In the genomic region with DNA sequence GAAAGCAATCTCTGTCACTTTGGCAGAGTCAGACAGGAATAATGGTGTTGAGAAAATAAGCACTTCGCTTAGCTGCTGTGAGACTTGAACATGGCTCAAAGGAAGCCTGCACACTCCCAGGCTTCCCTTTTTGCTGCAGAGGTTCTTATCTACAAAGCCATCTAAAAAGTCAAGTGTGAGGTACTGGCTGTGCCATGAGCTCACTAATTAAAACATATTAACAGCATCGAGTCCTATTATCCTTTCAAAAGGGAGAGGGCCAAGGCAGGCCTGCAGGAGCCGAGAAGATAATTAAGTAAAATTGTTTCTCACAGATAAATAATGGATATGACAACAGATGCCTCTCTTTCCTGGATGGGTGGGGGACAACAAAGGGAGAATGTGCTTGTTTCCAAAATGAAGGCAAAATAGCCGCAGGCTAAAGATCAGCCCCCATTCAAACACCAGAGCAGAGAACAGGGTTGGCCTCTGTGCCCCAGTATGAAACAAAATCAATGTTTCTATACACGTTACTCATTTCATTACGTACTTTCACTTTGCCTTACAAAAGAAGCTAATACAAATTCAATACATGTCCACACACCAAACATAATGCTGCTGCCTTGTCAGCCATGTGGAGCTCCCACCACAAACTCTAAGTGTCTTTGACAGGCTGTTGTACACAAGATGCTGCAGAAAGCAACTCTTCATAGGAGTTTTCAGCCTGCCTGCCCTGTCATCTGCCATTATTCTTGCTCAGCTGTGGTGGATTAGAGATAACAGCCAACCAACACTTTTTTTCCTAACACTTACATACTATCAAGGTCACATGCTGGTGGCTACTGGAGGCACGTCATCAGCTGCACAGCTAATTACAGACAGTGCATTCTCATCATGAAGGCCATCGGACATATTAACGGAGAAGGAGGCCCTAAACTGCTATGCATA, we compare ENCODE assay signal across 11 cellular contexts. TPM values are rescaled to one million over a fixed set of nuclear protein-coding genes. Genes with fewer than 3 reads are reported as not detected.
DNase-seq lines count a peak whose midpoint lies in the region; ATAC-seq and TF ChIP-seq lines count a peak whose summit lies in the region.
"Had no signal": no experiment of that assay in that cellular context is flagged by ENCODE, and none has a peak within 500 bp of the region (broad histone marks: within the 10 kb centered on the region; RNA-seq: fewer than 3 reads in every experiment).

No MANE protein-coding gene starts in this region.

- peaks cover 2 to 4% of the 10 kb centered on the region in 2 donors for H3K27me3 Mint-ChIP-seq in CD4-positive, alpha-beta memory T cell
- peaks cover 13% of the 10 kb centered on the region for H3K27me3 Mint-ChIP-seq in T-helper 17 cell

- peak overlapping the region; percentile 31 for H3K4me2 ChIP-seq in GM23248 (ENCODE audit: unreplicated experiment)
- H3K4me2 ChIP-seq: BLaER1 had no signal

- no peak overlapping the region for H3K9ac ChIP-seq in GM23248
- H3K9ac ChIP-seq: BLaER1 had no signal

- H3K9me3 Mint-ChIP-seq in CD4-positive, alpha-beta memory T cell, result no peaks in the 10 kb centered on the region

- H3K9me2 ChIP-seq in GM23248 (ENCODE audit: insufficient read depth), result no peaks in the 10 kb centered on the region

- TF ChIP-seq POLR2A in lower leg skin (IDR thresholded peaks at IDR 0.05), result no peak

- CTCF ChIA-PET in CD4-positive, alpha-beta memory T cell (lab: Charles Lee; ENCODE audit: partially characterized antibody), result interaction anchor here (0.7 to 1.8 kb wide), 5 partner anchors 9 to 76 kb away, joined by 3 to 5 read pairs (median 3); no protein-coding TSS in a partner anchor

- POLR2A ChIA-PET in CD4-positive, alpha-beta memory T cell (lab: Charles Lee; ENCODE audit: partially characterized antibody), result no interaction called here

- ATAC-seq in T-helper 17 cell, result peak; percentile 35
- ATAC-seq in right cardiac atrium, result peak; percentile 70 to 84

- H3K4me3 ChIP-seq in CD4-positive, alpha-beta memory T cell (ENCODE audit: low read length in 2 of 2), result no peak overlapping the region
- H3K4me3 ChIP-seq in GM23248 (no peak overlapping the region), right cardiac atrium (ENCODE audit: low read length) (peak overlapping the region; percentile 27), lower leg skin (ENCODE audit: low read depth, poor library complexity, severe bottlenecking) (no peak overlapping the region)
- H3K4me3 ChIP-seq in effector memory CD4-positive, alpha-beta T cell (ENCODE audit: insufficient read depth, low read depth, low read length, poor library complexity, severe bottlenecking), result no peak overlapping the region
- H3K4me3 ChIP-seq: BLaER1 had no signal

- no peak for TF ChIP-seq CTCF in GM10266 (IDR thresholded peaks at IDR 0.05; ENCODE audit: control insufficient read depth, insufficient read depth, low read depth, missing control alignments)
- TF ChIP-seq CTCF in lower leg skin (IDR thresholded peaks at IDR 0.05), result no peak

- in situ Hi-C loops in GM23248 (cut with MboI), result no loop called here

- H3K9me3 ChIP-seq in CD4-positive, alpha-beta memory T cell (ENCODE audit: control insufficient read depth in 1 of 2, low read length in 2 of 2), result no peaks in the 10 kb centered on the region
- H3K9me3 ChIP-seq in GM23248 (ENCODE audit: low read depth) (no peaks in the 10 kb centered on the region), T-helper 17 cell (ENCODE audit: control insufficient read depth, low read length, poor library complexity, severe bottlenecking) (no peaks in the 10 kb centered on the region), right cardiac atrium (ENCODE audit: control insufficient read depth, low read length) (no peaks in the 10 kb centered on the region)
- H3K9me3 ChIP-seq in effector memory CD4-positive, alpha-beta T cell (ENCODE audit: control insufficient read depth, low read length), result no peaks in the 10 kb centered on the region
- H3K9me3 ChIP-seq: BLaER1, tibial nerve had no signal

- DNase-seq in CD4-positive, alpha-beta memory T cell, result no peak
- DNase-seq in GM23248 (no peak), T-helper 17 cell (no peak), right cardiac atrium (peak in 1 of 3 donors; percentile 39), HuH-7.5 (ENCODE audit: low spot score) (no peak), GM10266 (ENCODE audit: extremely low spot score) (no peak), lower leg skin (ENCODE audit: low spot score in 2 of 2) (no peak)
- no peak for DNase-seq in effector memory CD4-positive, alpha-beta T cell
- DNase-seq: stimulated activated CD4-positive, alpha-beta T cell treated with anti-CD3 and anti-CD28 coated beads, Interleukin-2, amount 100 ng/mL, for 24 hours had no signal

- no peaks in the 10 kb centered on the region for H4K20me1 ChIP-seq in GM23248 (ENCODE audit: insufficient read depth)
- H4K20me1 ChIP-seq: BLaER1 had no signal

- H3K27ac Mint-ChIP-seq in CD4-positive, alpha-beta memory T cell, result peak overlapping the region in 4 of 7 donors; percentile 11 to 56 (median 37)
- peak overlapping the region; percentile 32 for H3K27ac Mint-ChIP-seq in T-helper 17 cell

- WGBS in GM23248 (ENCODE audit: low coverage in 1 of 2, low lambda C conversion rate in 2 of 2, missing lambda C conversion rate in 2 of 2), 2 experiments, result 37 to 40% methylated on average over 9 of the region's 9 CpGs
- 33% methylated on average over 9 of the region's 9 CpGs for WGBS in right cardiac atrium
- 53 to 57% methylated on average over 9 of the region's 9 CpGs for WGBS in lower leg skin, 2 donors

- no peaks in the 10 kb centered on the region for H3K36me3 ChIP-seq in CD4-positive, alpha-beta memory T cell (ENCODE audit: insufficient read depth, low read length)
- no peaks in the 10 kb centered on the region for H3K36me3 ChIP-seq in GM23248 (ENCODE audit: low read depth)
- no peaks in the 10 kb centered on the region for H3K36me3 ChIP-seq in effector memory CD4-positive, alpha-beta T cell (ENCODE audit: control insufficient read depth, insufficient read depth, low read length)
- H3K36me3 ChIP-seq: BLaER1, tibial nerve had no signal

- no peaks in the 10 kb centered on the region for H3K36me3 Mint-ChIP-seq in CD4-positive, alpha-beta memory T cell
- H3K36me3 Mint-ChIP-seq in T-helper 17 cell (ENCODE audit: low read depth), result no peaks in the 10 kb centered on the region

- peaks cover 8% of the 10 kb centered on the region for H3K4me1 ChIP-seq in CD4-positive, alpha-beta memory T cell (ENCODE audit: insufficient read depth, low read length)
- H3K4me1 ChIP-seq in GM23248 (ENCODE audit: insufficient read depth), result peaks cover 21% of the 10 kb centered on the region
- H3K4me1 ChIP-seq in right cardiac atrium (ENCODE audit: control insufficient read depth, insufficient read depth, low read length), result peaks cover 16% of the 10 kb centered on the region
- H3K4me1 ChIP-seq in effector memory CD4-positive, alpha-beta T cell (ENCODE audit: control insufficient read depth, insufficient read depth, low read length, poor library complexity, severe bottlenecking), result no peaks in the 10 kb centered on the region
- H3K4me1 ChIP-seq: BLaER1 had no signal

- H2AFZ ChIP-seq in GM23248, result peak overlapping the region; percentile 48

- H3K27me3 ChIP-seq in CD4-positive, alpha-beta memory T cell (ENCODE audit: insufficient read depth, low read length), result no peaks in the 10 kb centered on the region
- no peaks in the 10 kb centered on the region for H3K27me3 ChIP-seq in GM23248 (replicated peaks; ENCODE audit: insufficient read depth)
- no peaks in the 10 kb centered on the region for H3K27me3 ChIP-seq in right cardiac atrium (ENCODE audit: control insufficient read depth, insufficient read depth)
- no peaks in the 10 kb centered on the region for H3K27me3 ChIP-seq in effector memory CD4-positive, alpha-beta T cell (replicated peaks; ENCODE audit: control insufficient read depth, insufficient read depth, low read length, poor library complexity, severe bottlenecking)
- H3K27me3 ChIP-seq: BLaER1, tibial nerve had no signal

- peak overlapping the region in 5 of 8 donors; percentile 5 to 70 (median 51) for H3K4me3 Mint-ChIP-seq in CD4-positive, alpha-beta memory T cell
- H3K4me3 Mint-ChIP-seq in T-helper 17 cell, result peak overlapping the region; percentile 62

- peaks cover 0 to 23% (median 4%) of the 10 kb centered on the region in 4 donors for H3K4me1 Mint-ChIP-seq in CD4-positive, alpha-beta memory T cell
- peaks cover 11% of the 10 kb centered on the region for H3K4me1 Mint-ChIP-seq in T-helper 17 cell

- H3K27ac ChIP-seq in CD4-positive, alpha-beta memory T cell (ENCODE audit: low read depth, low read length), result no peak overlapping the region
- no peak overlapping the region for H3K27ac ChIP-seq in GM23248
- peak overlapping the region; percentile 78 for H3K27ac ChIP-seq in right cardiac atrium (ENCODE audit: low read length)
- no peak overlapping the region for H3K27ac ChIP-seq in effector memory CD4-positive, alpha-beta T cell (ENCODE audit: insufficient read depth, low read length, poor library complexity, severe bottlenecking)
- H3K27ac ChIP-seq: BLaER1 had no signal

- no peaks in the 10 kb centered on the region for H3K79me2 ChIP-seq in GM23248 (ENCODE audit: insufficient read depth)

- intact Hi-C loops in CD4-positive, alpha-beta memory T cell (cut with micrococcal nuclease), result no loop called here
- intact Hi-C loops in right cardiac atrium (cut with DNase I), result no loop called here
- intact Hi-C loops in lower leg skin (cut with DNase I; ENCODE audit: low total_unique reads), result no loop called here

- H3F3A ChIP-seq in GM23248 (ENCODE audit: insufficient read depth), result peaks cover 20% of the 10 kb centered on the region; the same call in 1 of the 2 replicates

RNA-seq across cellular contexts. Expression of gene ELAPOR2, which starts 55.3 kb away (rescaled TPM):
- 10 to 100 TPM in 1 of 2 experiments, 1 to 10 TPM in 1; 8.8 to 11.8 TPM for total RNA-seq in CD4-positive, alpha-beta memory T cell
- polyA plus RNA-seq in CD4-positive, alpha-beta memory T cell, result 10 to 100 TPM in 1 of 2 donors, 1 to 10 TPM in 1; 6.5 to 10.2 TPM
- total RNA-seq in GM23248 (2014; rRNA removed; shearing (Covaris generic)), result 1.0 and 1.8 TPM in 2 replicates
- 0.57 and 1.6 TPM in 2 replicates for polyA plus RNA-seq in GM23248 (2016; fragmentation: Nextera tagmentation; extraction: Ambion mirVana)
- total RNA-seq in T-helper 17 cell, result 10 to 100 TPM; 10.4 to 14.3 TPM
- 10 to 100 TPM; 10.7 to 14.0 (median 12.6) TPM for total RNA-seq in right cardiac atrium
- polyA plus RNA-seq in right cardiac atrium, result 5.3 TPM
- total RNA-seq in lower leg skin, result 10 to 100 TPM in 1 of 4 donors, 1 to 10 TPM in 3; 2.4 to 11.0 (median 6.1) TPM
